In genomic region chr3:39000008-39000450, GRCh38 we compare ENCODE assay signal across 8 cellular contexts. TPM values are rescaled to one million over a fixed set of nuclear protein-coding genes. Genes with fewer than 3 reads are reported as not detected.
DNase-seq lines count a peak whose midpoint lies in the region; ATAC-seq and TF ChIP-seq lines count a peak whose summit lies in the region.

No MANE protein-coding gene starts in this region.

- no peak overlapping the region for H3K4me3 ChIP-seq in KMS-11 (IDR thresholded peaks at IDR 0.05; ENCODE audit: insufficient read depth, low read depth, low read length)

- H3K27ac ChIP-seq in KMS-11, result no peak overlapping the region

- no peaks in the 10 kb centered on the region for H3K27me3 ChIP-seq in KMS-11 (ENCODE audit: insufficient read depth, low read depth)

- H2AFZ ChIP-seq in KMS-11 (ENCODE audit: low read depth), result no peak overlapping the region

- H3K4me1 ChIP-seq in KMS-11 (ENCODE audit: low read depth, poor library complexity, severe bottlenecking), result no peaks in the 10 kb centered on the region

- no peak overlapping the region for H3K27ac Mint-ChIP-seq in mesothelial cell of epicardium

- peak; percentile 21 for DNase-seq in DMS53 treated with DMSO at 0.1 percent for 48 hours (lab: John Stamatoyannopoulos, UW; ENCODE audit: unreplicated experiment)
- DNase-seq in OCI-M2 (lab: John Stamatoyannopoulos, UW; ENCODE audit: unreplicated experiment), result peak; percentile 32
- peak; percentile 60 for DNase-seq in dedifferentiated amniotic fluid mesenchymal stem cell (ENCODE audit: extremely low spot score)
- DNase-seq in mesothelial cell of epicardium (ENCODE audit: low spot score in 2 of 2, unreplicated experiment in 2 of 2), result no peak
- DNase-seq in GOT3 (lab: John Stamatoyannopoulos, UW), result no peak

- no peaks in the 10 kb centered on the region for H3K27me3 Mint-ChIP-seq in mesothelial cell of epicardium (ENCODE audit: low read depth)

- ATAC-seq in GM21360 (IDR thresholded peaks at IDR 0.05; ENCODE audit: unreplicated experiment), result peak; percentile 83
- ATAC-seq in HG02623 (IDR thresholded peaks at IDR 0.05; ENCODE audit: unreplicated experiment), result no peak

- no peaks in the 10 kb centered on the region for H4K20me1 ChIP-seq in KMS-11 (ENCODE audit: insufficient read depth)

- H3K9me3 Mint-ChIP-seq in mesothelial cell of epicardium, result peaks cover 13% of the 10 kb centered on the region

- no peak overlapping the region for H3K4me2 ChIP-seq in KMS-11

- H3K79me2 ChIP-seq in KMS-11 (ENCODE audit: insufficient read depth, low read depth), result no peaks in the 10 kb centered on the region

- H3K36me3 Mint-ChIP-seq in mesothelial cell of epicardium, result no peaks in the 10 kb centered on the region

- no peaks in the 10 kb centered on the region for H3K4me1 Mint-ChIP-seq in mesothelial cell of epicardium

- H3K4me3 Mint-ChIP-seq in mesothelial cell of epicardium, result no peak overlapping the region

- no peaks in the 10 kb centered on the region for H3K36me3 ChIP-seq in KMS-11 (ENCODE audit: insufficient read depth)

- TF ChIP-seq CTCF in KMS-11 (conservative IDR thresholded peaks at IDR 0.05; ENCODE audit: low read depth, low read length) (peak; percentile 72), mesothelial cell of epicardium (IDR thresholded peaks at IDR 0.05; ENCODE audit: unreplicated experiment) (peak; percentile 43)

- no peak overlapping the region for H3K9ac ChIP-seq in KMS-11

RNA-seq across cellular contexts. Expression of gene SCN11A, which starts 51.7 kb away (rescaled TPM):
- 1.6 to 1.9 TPM (median 1.6 TPM) in 3 replicates for total RNA-seq in mesothelial cell of epicardium

RNA-seq across cellular contexts. Expression of gene WDR48, which starts 51.8 kb away (rescaled TPM):
- total RNA-seq in mesothelial cell of epicardium, result 54.0 to 59.4 TPM (median 58.9 TPM) in 3 replicates

Comparison
In these comparisons a context has a peak if more than half of its experiments do, and no peak if none do; other contexts are left out.
1. DNase-seq: peak in DMS53 treated with DMSO at 0.1 percent for 48 hours (single experiment), OCI-M2 (single experiment) and dedifferentiated amniotic fluid mesenchymal stem cell (single experiment); none in mesothelial cell of epicardium (0 of 2) and GOT3 (single experiment).